ENCODE assay signal across 23 cellular contexts in genomic region chr2:106032676-106033075, GRCh38.
A peak's percentile ranks its signal among the peaks of the same experiment; 100 is the strongest.
DNase-seq lines count a peak whose midpoint lies in the region; ATAC-seq and TF ChIP-seq lines count a peak whose summit lies in the region.
"Had no signal": no experiment of that assay in that cellular context is flagged by ENCODE, and none has a peak within 500 bp of the region (broad histone marks: within the 10 kb centered on the region; RNA-seq: fewer than 3 reads in every experiment).

No MANE protein-coding gene starts in this region.

- no peak for ATAC-seq in GM21360 (IDR thresholded peaks at IDR 0.05; ENCODE audit: unreplicated experiment)

- no peak for TF ChIP-seq CTCF in esophagus muscularis mucosa (IDR thresholded peaks at IDR 0.05)
- TF ChIP-seq CTCF in fibroblast of the aortic adventitia (IDR thresholded peaks at IDR 0.05; ENCODE audit: insufficient read depth, low read length), result no peak
- no peak for TF ChIP-seq CTCF in adrenal gland (IDR thresholded peaks at IDR 0.05)

- H3K36me3 ChIP-seq in esophagus muscularis mucosa (no peaks in the 10 kb centered on the region), adrenal gland (replicated peaks in 1 of 2) (no peaks in the 10 kb centered on the region)
- H3K36me3 ChIP-seq: BE2C, BLaER1 had no signal

- intact Hi-C loops in esophagus muscularis mucosa (cut with DNase I) (no loop called here), adrenal gland (cut with DNase I) (no loop called here)

- H3K4me3 ChIP-seq in esophagus muscularis mucosa, result no peak overlapping the region
- H3K4me3 ChIP-seq in fibroblast of the aortic adventitia (ENCODE audit: low read depth, low read length), result no peak overlapping the region
- H3K4me3 ChIP-seq in adrenal gland, result no peak overlapping the region
- H3K4me3 ChIP-seq: BLaER1 had no signal

- no peak for TF ChIP-seq POLR2A in esophagus muscularis mucosa (IDR thresholded peaks at IDR 0.05; ENCODE audit: low read depth)
- no peak for TF ChIP-seq POLR2A in adrenal gland (IDR thresholded peaks at IDR 0.05)

- no peaks in the 10 kb centered on the region for H3K9me3 ChIP-seq in esophagus muscularis mucosa
- no peaks in the 10 kb centered on the region for H3K9me3 ChIP-seq in adrenal gland (replicated peaks in 1 of 3)
- H3K9me3 ChIP-seq: BE2C had no signal

- DNase-seq in dermis blood vessel endothelial cell, result peak; percentile 12
- no peak for DNase-seq in esophagus muscularis mucosa (ENCODE audit: extremely low spot score)
- peak; percentile 29 for DNase-seq in fibroblast of the aortic adventitia (ENCODE audit: low read depth)
- DNase-seq in adrenal gland, result no peak
- DNase-seq in SIG-M5 (lab: John Stamatoyannopoulos, UW), result no peak
- no peak for DNase-seq in GM03348 (ENCODE audit: low spot score)
- DNase-seq: 8988T; ACHN; BE2C; C1 segment of cervical spinal cord; CD4-positive, alpha-beta memory T cell; CD4-positive, CD25-positive, alpha-beta regulatory T cell; CD8-positive, alpha-beta memory T cell; COR-L47; DMS 273 treated with DMSO at 0.1 percent for 48 hours; DMS153; DMS53; DMS79; DND-41; EL; GDM1 had no signal

- 82% methylated on average over 4 of the region's 4 CpGs for WGBS in esophagus muscularis mucosa
- 72 to 84% (median 80%) methylated on average over 4 of the region's 4 CpGs for WGBS in adrenal gland, 4 donors

- H3K27ac ChIP-seq in esophagus muscularis mucosa (replicated peaks in 1 of 4), result no peak overlapping the region
- H3K27ac ChIP-seq in adrenal gland, result no peak overlapping the region
- H3K27ac ChIP-seq: BLaER1 had no signal

- peak; percentile 9 for TF ChIP-seq EP300 in esophagus muscularis mucosa (IDR thresholded peaks at IDR 0.05)

- H3K27me3 ChIP-seq in esophagus muscularis mucosa (no peaks in the 10 kb centered on the region), adrenal gland (no peaks in the 10 kb centered on the region)
- H3K27me3 ChIP-seq: BE2C, BLaER1 had no signal

- peaks cover 24 to 40% (median 31%) of the 10 kb centered on the region in 4 donors for H3K4me1 ChIP-seq in esophagus muscularis mucosa
- H3K4me1 ChIP-seq in adrenal gland (replicated peaks in 1 of 2), result no peaks in the 10 kb centered on the region
- H3K4me1 ChIP-seq: BE2C, BLaER1 had no signal

Comparison
In these comparisons a context has a peak if more than half of its experiments do, and no peak if none do; other contexts are left out.
1. DNase-seq: peak in dermis blood vessel endothelial cell (single experiment) and fibroblast of the aortic adventitia (single experiment); none in esophagus muscularis mucosa (single experiment), adrenal gland (0 of 7), SIG-M5 (single experiment) and GM03348 (single experiment).